1 cellular context compared by ENCODE assay signal in genomic region chr5:102296229-102296817, GRCh38.
TF ChIP-seq lines count a peak whose summit lies in the region.

Gene SLCO4C1 (minus strand): TSS chr5:102296284. CDS start chr5:102296262, 22 bp downstream.

TF ChIP-seq in HepG2, 621 proteins besides CTCF, POLR2A, EP300 and RAD21 (continued from another document):
- no peak for TF ChIP-seq LRRFIP1 (CRISPR knock-in tag; conservative IDR thresholded peaks at IDR 0.05)
- no peak for TF ChIP-seq PCBP1 (IDR thresholded peaks at IDR 0.05; ENCODE audit: borderline replicate concordance, low read depth, low read length)
- no peak for TF ChIP-seq JUND (CRISPR knock-in tag; IDR thresholded peaks at IDR 0.05)
- peak; percentile 54 for TF ChIP-seq RXRB (CRISPR knock-in tag; IDR thresholded peaks at IDR 0.05; ENCODE audit: borderline replicate concordance)
- no peak for TF ChIP-seq KDM6A (CRISPR knock-in tag; IDR thresholded peaks at IDR 0.05; ENCODE audit: low read depth)
- TF ChIP-seq ZBTB39 (CRISPR knock-in tag; IDR thresholded peaks at IDR 0.05): peak; percentile 58; the same call in 1 of the 2 replicates
- TF ChIP-seq POLR2G (IDR thresholded peaks at IDR 0.05; ENCODE audit: low read depth, low read length): no peak; the same call in 1 of the 2 replicates
- peak; percentile 90 for TF ChIP-seq E2F1 (CRISPR knock-in tag; IDR thresholded peaks at IDR 0.05)
- peak; percentile 55; the same call in 1 of the 2 replicates for TF ChIP-seq ZNF788 (CRISPR knock-in tag; IDR thresholded peaks at IDR 0.05; ENCODE audit: borderline replicate concordance)
- TF ChIP-seq ZNF275 (CRISPR knock-in tag; IDR thresholded peaks at IDR 0.05; ENCODE audit: borderline replicate concordance): 0 out of 2 replicates have a peak, but pooled peaks have one; percentile 37
- TF ChIP-seq FOSL2 (CRISPR knock-in tag; IDR thresholded peaks at IDR 0.05): peak; percentile 38
- no peak; the same call in 1 of the 2 replicates for TF ChIP-seq ZNF296 (CRISPR knock-in tag; conservative IDR thresholded peaks at IDR 0.05)
- no peak for TF ChIP-seq NCOA2 (CRISPR knock-in tag; IDR thresholded peaks at IDR 0.05)
- TF ChIP-seq RFXAP (CRISPR knock-in tag; IDR thresholded peaks at IDR 0.05; ENCODE audit: borderline replicate concordance): peak; percentile 75; the same call in 1 of the 2 replicates
- no peak for TF ChIP-seq ZBTB49 (CRISPR knock-in tag; IDR thresholded peaks at IDR 0.05; ENCODE audit: borderline replicate concordance)
- TF ChIP-seq ZNF691 (CRISPR knock-in tag; IDR thresholded peaks at IDR 0.05; ENCODE audit: borderline replicate concordance, low read depth): no peak
- peak; percentile 88 for TF ChIP-seq PRDM15 (CRISPR knock-in tag; IDR thresholded peaks at IDR 0.05)
- TF ChIP-seq ESRRA (CRISPR knock-in tag; IDR thresholded peaks at IDR 0.05; ENCODE audit: low read depth): no peak
- TF ChIP-seq TP53 (CRISPR knock-in tag; conservative IDR thresholded peaks at IDR 0.05): no peak
- no peak for TF ChIP-seq NFE2 (CRISPR knock-in tag; IDR thresholded peaks at IDR 0.05)
- TF ChIP-seq ZNF639 (CRISPR knock-in tag; conservative IDR thresholded peaks at IDR 0.05): 0 out of 2 replicates have a peak, but pooled peaks have one; percentile 46
- no peak for TF ChIP-seq ZFYVE20 (CRISPR knock-in tag; IDR thresholded peaks at IDR 0.05; ENCODE audit: borderline replicate concordance, low read depth)
- TF ChIP-seq GRHL1 (CRISPR knock-in tag; conservative IDR thresholded peaks at IDR 0.05): no peak
- TF ChIP-seq YEATS4 (CRISPR knock-in tag; IDR thresholded peaks at IDR 0.05; ENCODE audit: borderline replicate concordance): peak; percentile 79; the same call in 1 of the 2 replicates
- TF ChIP-seq RAD51 (IDR thresholded peaks at IDR 0.05; ENCODE audit: borderline replicate concordance): no peak
- 0 out of 2 replicates have a peak, but pooled peaks have one; percentile 71 for TF ChIP-seq E2F2 (CRISPR knock-in tag; IDR thresholded peaks at IDR 0.05; ENCODE audit: borderline replicate concordance)
- no peak for TF ChIP-seq PLSCR1 (CRISPR knock-in tag; IDR thresholded peaks at IDR 0.05; ENCODE audit: borderline replicate concordance)
- TF ChIP-seq ZMAT3 (CRISPR knock-in tag; conservative IDR thresholded peaks at IDR 0.05): peak; percentile 73; the same call in 1 of the 2 replicates
- no peak for TF ChIP-seq ZNF432 (CRISPR knock-in tag; IDR thresholded peaks at IDR 0.05; ENCODE audit: borderline replicate concordance)
TF ChIP-seq in HepG2: peak in this region for 264.
